Comparison of ENCODE assay signal across 6 cellular contexts in the genomic region with DNA sequence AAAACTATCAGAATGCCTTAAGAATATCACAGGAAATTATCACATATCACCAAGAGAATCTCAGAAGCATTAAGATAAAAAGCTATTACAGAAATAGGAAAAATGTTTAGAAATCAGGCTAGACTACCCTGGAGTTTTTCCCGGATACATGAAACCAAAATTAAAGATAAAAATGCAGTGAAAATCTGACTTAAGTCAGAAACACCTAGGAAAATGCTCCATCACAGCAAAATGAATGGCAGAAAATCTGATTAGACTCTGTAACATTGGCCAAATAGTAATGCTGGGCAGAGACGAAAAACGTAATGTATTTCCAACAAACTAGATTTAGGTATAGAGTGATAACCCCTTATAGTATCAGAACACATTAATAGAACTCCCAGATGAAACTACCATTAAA. TPM values are rescaled to one million over a fixed set of nuclear protein-coding genes. Genes with fewer than 3 reads are reported as not detected.
"Had no signal": no experiment of that assay in that cellular context is flagged by ENCODE, and none has a peak within 500 bp of the region (broad histone marks: within the 10 kb centered on the region; RNA-seq: fewer than 3 reads in every experiment).

No MANE protein-coding gene starts in this region.

- ATAC-seq: GM23338, K562 had no signal

- H3K4me2 ChIP-seq: GM23338 had no signal

- H2AFZ ChIP-seq: GM23338 had no signal

- H3K4me3 ChIP-seq: GM23338, K562 had no signal

- DNase-seq: H9, HCEC 1CT, IMR-90 had no signal

RNA-seq across cellular contexts. Expression of a gene that starts 13.4 kb away (rescaled TPM):
- total RNA-seq: HT-29, IMR-90, K562 had no signal
- polyA plus RNA-seq: IMR-90, K562 had no signal
